1 cellular context compared by ENCODE assay signal in genomic region chr16:4318171-4318910, GRCh38.
TF ChIP-seq lines count a peak whose summit lies in the region.

No MANE protein-coding gene starts in this region.

TF ChIP-seq in GM23338, 12 proteins besides CTCF, POLR2A, EP300 and RAD21:
- TF ChIP-seq ZNF462 (CRISPR knock-in tag; IDR thresholded peaks at IDR 0.05) (no peak), ZNF114 (CRISPR knock-in tag; IDR thresholded peaks at IDR 0.05) (no peak), CREB1 (CRISPR knock-in tag; IDR thresholded peaks at IDR 0.05; ENCODE audit: low read depth) (no peak), EZH2 (IDR thresholded peaks at IDR 0.05; ENCODE audit: low read depth, unreplicated experiment) (no peak), REST (IDR thresholded peaks at IDR 0.05; ENCODE audit: unreplicated experiment) (no peak), JUNB (IDR thresholded peaks at IDR 0.05; ENCODE audit: unreplicated experiment) (no peak), POLR2AphosphoS5 (IDR thresholded peaks at IDR 0.05; ENCODE audit: low read depth) (no peak), EZH2phosphoT487 (IDR thresholded peaks at IDR 0.05; ENCODE audit: unreplicated experiment) (no peak), ETS1 (IDR thresholded peaks at IDR 0.05) (no peak), STAT1 (IDR thresholded peaks at IDR 0.05; ENCODE audit: unreplicated experiment) (no peak), NANOG (IDR thresholded peaks at IDR 0.05; ENCODE audit: borderline replicate concordance) (no peak), ZNF331 (CRISPR knock-in tag; IDR thresholded peaks at IDR 0.05; ENCODE audit: low read depth) (no peak)
